In genomic region chr5:141617128-141617527, GRCh38 we compare ENCODE assay signal across 7 cellular contexts. TPM values are rescaled to one million over a fixed set of nuclear protein-coding genes. Genes with fewer than 3 reads are reported as not detected.
DNase-seq lines count a peak whose midpoint lies in the region; ATAC-seq and TF ChIP-seq lines count a peak whose summit lies in the region.

No MANE protein-coding gene starts in this region.

- H3K4me3 Mint-ChIP-seq in activated B cell treated with CpG ODN at 0.5 μM for 24 hours: peak overlapping the region; percentile 93
- H3K4me3 Mint-ChIP-seq in stimulated activated memory B cell treated with anti-CD40 and anti-IgM and Interleukin-4, amounts not matched to agents 10 μg/mL and 1 μg/mL and 100 μg/mL, for 72 hours: peak overlapping the region; percentile 89

- peaks cover 28% of the 10 kb centered on the region for H3K36me3 Mint-ChIP-seq in activated B cell treated with CpG ODN at 0.5 μM for 24 hours (ENCODE audit: low read depth)
- H3K36me3 Mint-ChIP-seq in stimulated activated memory B cell treated with anti-CD40 and anti-IgM and Interleukin-4, amounts not matched to agents 10 μg/mL and 1 μg/mL and 100 μg/mL, for 72 hours: peaks cover 31% of the 10 kb centered on the region

- H3K4me3 ChIP-seq in HL-60 (replicated peaks; ENCODE audit: insufficient read depth, low read length): peak overlapping the region; percentile 83
- peak overlapping the region; percentile 65 for H3K4me3 ChIP-seq in hepatocyte

- POLR2A ChIA-PET in activated B cell treated with CpG ODN at 0.5 μM for 24 hours (lab: Charles Lee): interaction anchor here (0.6 to 6.9 kb wide), 8 partner anchors 9 to 34 kb away, joined by 3 to 95 read pairs (median 10); partner anchors contain the start of genes FCHSD1, HDAC3 and RELL2

- H3K9me3 Mint-ChIP-seq in activated B cell treated with CpG ODN at 0.5 μM for 24 hours: no peaks in the 10 kb centered on the region
- no peaks in the 10 kb centered on the region for H3K9me3 Mint-ChIP-seq in stimulated activated memory B cell treated with anti-CD40 and anti-IgM and Interleukin-4, amounts not matched to agents 10 μg/mL and 1 μg/mL and 100 μg/mL, for 72 hours

- CTCF ChIA-PET in activated B cell treated with CpG ODN at 0.5 μM for 24 hours (lab: Charles Lee): interaction anchor here (0.7 to 12.8 kb wide), 7 partner anchors 11 to 352 kb away, joined by 3 to 315 read pairs (median 7); partner anchors contain the start of genes HDAC3, RELL2 and RNF14

- no peaks in the 10 kb centered on the region for H3K36me3 ChIP-seq in hepatocyte (replicated peaks; ENCODE audit: insufficient read depth, low read depth)

- ATAC-seq in activated B cell treated with CpG ODN at 0.5 μM for 24 hours (ENCODE audit: low read depth) (no peak), HG03565 (IDR thresholded peaks at IDR 0.05; ENCODE audit: unreplicated experiment) (no peak), GM19324 (IDR thresholded peaks at IDR 0.05; ENCODE audit: low FRiP score, unreplicated experiment) (no peak)
- no peak for ATAC-seq in stimulated activated memory B cell treated with anti-CD40 and anti-IgM and Interleukin-4, amounts not matched to agents 10 μg/mL and 1 μg/mL and 100 μg/mL, for 72 hours

- WGBS in hepatocyte (ENCODE audit: low lambda C conversion rate, missing lambda C conversion rate): 52% methylated on average over 2 of the region's 2 CpGs

- TF ChIP-seq CTCF in HL-60 (IDR thresholded peaks at IDR 0.05; ENCODE audit: insufficient read depth, low read length) (no peak), activated B cell treated with CpG ODN at 0.5 μM for 24 hours (IDR thresholded peaks at IDR 0.05) (no peak), hepatocyte (IDR thresholded peaks at IDR 0.05; ENCODE audit: poor library complexity) (no peak)

- DNase-seq in HL-60 (ENCODE audit: low read depth in 1 of 2, low spot score in 1 of 2): no peak
- no peak for DNase-seq in activated B cell treated with CpG ODN at 0.5 μM for 24 hours
- no peak for DNase-seq in hepatocyte (ENCODE audit: low spot score)
- no peak for DNase-seq in activated gamma-delta T cell (lab: John Stamatoyannopoulos, UW)

- peaks cover 65% of the 10 kb centered on the region for H3K4me1 Mint-ChIP-seq in activated B cell treated with CpG ODN at 0.5 μM for 24 hours
- peaks cover 65% of the 10 kb centered on the region for H3K4me1 Mint-ChIP-seq in stimulated activated memory B cell treated with anti-CD40 and anti-IgM and Interleukin-4, amounts not matched to agents 10 μg/mL and 1 μg/mL and 100 μg/mL, for 72 hours

- H3K27ac Mint-ChIP-seq in activated B cell treated with CpG ODN at 0.5 μM for 24 hours: peak overlapping the region; percentile 92
- peak overlapping the region; percentile 86 for H3K27ac Mint-ChIP-seq in stimulated activated memory B cell treated with anti-CD40 and anti-IgM and Interleukin-4, amounts not matched to agents 10 μg/mL and 1 μg/mL and 100 μg/mL, for 72 hours

- peaks cover 12% of the 10 kb centered on the region for H3K4me1 ChIP-seq in hepatocyte (ENCODE audit: insufficient read depth)

- peaks cover 11% of the 10 kb centered on the region for H4K20me1 ChIP-seq in hepatocyte (ENCODE audit: insufficient read depth, poor library complexity, severe bottlenecking)

- H3K9me3 ChIP-seq in hepatocyte (ENCODE audit: low read depth): no peaks in the 10 kb centered on the region

- no peaks in the 10 kb centered on the region for H3K27me3 Mint-ChIP-seq in activated B cell treated with CpG ODN at 0.5 μM for 24 hours
- no peaks in the 10 kb centered on the region for H3K27me3 Mint-ChIP-seq in stimulated activated memory B cell treated with anti-CD40 and anti-IgM and Interleukin-4, amounts not matched to agents 10 μg/mL and 1 μg/mL and 100 μg/mL, for 72 hours

- peak overlapping the region; percentile 89 for H3K27ac ChIP-seq in HL-60 (replicated peaks)
- peak overlapping the region; percentile 96 for H3K27ac ChIP-seq in hepatocyte

- peak overlapping the region; percentile 78 for H3K4me2 ChIP-seq in hepatocyte

- peaks cover 53% of the 10 kb centered on the region for H3K79me2 ChIP-seq in hepatocyte

- H3K9me2 ChIP-seq in hepatocyte (replicated peaks; ENCODE audit: insufficient read depth): no peaks in the 10 kb centered on the region

- H2AFZ ChIP-seq in hepatocyte: no peak overlapping the region

- no peaks in the 10 kb centered on the region for H3K27me3 ChIP-seq in HL-60 (ENCODE audit: insufficient read depth, poor library complexity, severe bottlenecking)
- H3K27me3 ChIP-seq in hepatocyte: no peaks in the 10 kb centered on the region

- intact Hi-C loops in activated B cell treated with CpG ODN at 0.5 μM for 24 hours (cut with micrococcal nuclease): loop anchor here (5.0 kb wide), 1 partner anchor 105 kb away; no protein-coding TSS in a partner anchor

RNA-seq across cellular contexts. Expression of gene DIAPH1, which starts 1.7 kb away (rescaled TPM):
- total RNA-seq in activated B cell treated with CpG ODN at 0.5 μM for 24 hours (136 and 138 TPM in 2 replicates), hepatocyte (37.7 and 62.4 TPM in 2 replicates)
- 56.6 and 59.0 TPM in 2 replicates for polyA plus RNA-seq in hepatocyte

RNA-seq across cellular contexts. Expression of gene HDAC3, which starts 19.5 kb away (rescaled TPM):
- total RNA-seq in activated B cell treated with CpG ODN at 0.5 μM for 24 hours: 101 and 102 TPM in 2 replicates
- 50.1 and 53.5 TPM in 2 replicates for total RNA-seq in hepatocyte
- 74.0 and 81.9 TPM in 2 replicates for polyA plus RNA-seq in hepatocyte

RNA-seq across cellular contexts. Expression of gene RELL2, which starts 19.7 kb away (rescaled TPM):
- total RNA-seq in activated B cell treated with CpG ODN at 0.5 μM for 24 hours: 16.8 and 18.9 TPM in 2 replicates
- total RNA-seq in hepatocyte: 7.6 and 16.9 TPM in 2 replicates
- polyA plus RNA-seq in hepatocyte: 17.3 and 19.9 TPM in 2 replicates

RNA-seq across cellular contexts. Expression of gene FCHSD1, which starts 34.1 kb away (rescaled TPM):
- total RNA-seq in activated B cell treated with CpG ODN at 0.5 μM for 24 hours (63.2 and 79.5 TPM in 2 replicates), hepatocyte (14.1 and 18.0 TPM in 2 replicates)
- 25.9 and 27.4 TPM in 2 replicates for polyA plus RNA-seq in hepatocyte
